9 cellular contexts compared by ENCODE assay signal in genomic region chr10:74997163-74997562, GRCh38.
"Had no signal": no experiment of that assay in that cellular context is flagged by ENCODE, and none has a peak within 500 bp of the region (broad histone marks: within the 10 kb centered on the region; RNA-seq: fewer than 3 reads in every experiment).

No MANE protein-coding gene starts in this region.

- H3K9me3 Mint-ChIP-seq: HFFc6 had no signal

- DNase-seq: GM23248, GOT3, H7, HFFc6, IMR-90, KBM-7 had no signal

- H3K27ac Mint-ChIP-seq: HFFc6 had no signal

- H3K36me3 ChIP-seq: HAP-1 had no signal

- H2AFZ ChIP-seq: GM23248 had no signal

- H3K4me3 ChIP-seq: GM23248, HAP-1 had no signal

- H3K4me1 ChIP-seq: HAP-1 had no signal

- H3K9me3 ChIP-seq: HAP-1 had no signal

- ATAC-seq: HCT116 had no signal

- H3K9ac ChIP-seq: GM23248 had no signal

- H3K4me3 Mint-ChIP-seq: HFFc6 had no signal

- H3K27ac ChIP-seq: GM23248, HL-60 had no signal
